Comparison of ENCODE assay signal across 1 cellular context in the genomic region with DNA sequence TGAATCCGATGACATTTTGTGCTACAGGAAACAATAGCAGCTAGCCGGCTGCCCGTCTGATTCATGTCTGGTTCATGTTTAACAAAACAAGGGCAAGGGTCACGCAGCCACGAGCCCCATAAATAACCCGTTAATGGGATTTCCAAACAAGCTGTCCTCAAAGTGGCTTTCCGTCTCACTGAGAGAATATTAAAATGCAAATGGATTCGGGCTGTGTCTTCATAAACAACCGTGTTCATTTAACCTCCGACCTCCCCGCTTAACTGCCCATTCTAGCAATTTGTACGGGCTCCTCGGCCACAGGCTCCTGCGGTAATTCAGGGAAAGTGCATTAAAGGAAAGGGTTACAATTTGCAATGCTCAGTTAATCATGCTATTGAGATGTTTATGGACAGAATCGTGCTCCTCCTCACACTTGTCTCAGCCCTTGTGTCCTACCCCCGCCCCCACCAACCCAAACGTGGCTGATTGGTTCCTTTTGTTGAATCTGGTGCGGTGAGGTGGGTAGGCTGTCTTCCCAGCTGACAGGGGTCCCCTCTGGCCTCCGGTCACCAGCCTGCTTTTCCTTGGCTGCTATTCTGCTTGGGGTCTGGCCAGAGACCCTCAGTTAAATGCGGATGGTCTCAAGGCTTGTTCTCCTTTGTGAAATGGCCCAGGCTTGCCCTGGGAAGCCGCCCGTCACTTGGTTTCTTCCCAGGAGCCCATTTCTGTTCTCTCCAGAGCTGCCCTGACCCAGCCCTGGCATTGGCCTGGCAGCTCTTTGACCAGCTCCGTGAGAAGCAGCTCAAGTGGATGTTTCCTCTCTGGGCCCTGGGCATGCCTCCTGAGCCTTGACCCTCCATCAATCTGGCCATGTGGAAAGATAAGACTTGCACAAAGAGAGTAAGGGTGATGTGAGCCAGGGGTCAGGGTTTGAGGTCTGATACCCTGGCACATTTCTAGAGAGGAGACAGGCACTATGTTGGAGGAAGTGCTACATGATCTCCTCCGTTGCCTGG.
TF ChIP-seq lines count a peak whose summit lies in the region.

No MANE protein-coding gene starts in this region.

TF ChIP-seq in HepG2, 621 proteins besides CTCF, POLR2A, EP300 and RAD21 (continued from another document and continues in another):
- peak; percentile 59; the same call in 1 of the 2 replicates for TF ChIP-seq RARA (CRISPR knock-in tag; IDR thresholded peaks at IDR 0.05)
- no peak for TF ChIP-seq ZNF776 (CRISPR knock-in tag; IDR thresholded peaks at IDR 0.05)
- TF ChIP-seq SP4 (CRISPR knock-in tag; IDR thresholded peaks at IDR 0.05), result no peak
- TF ChIP-seq, protein P1, sequence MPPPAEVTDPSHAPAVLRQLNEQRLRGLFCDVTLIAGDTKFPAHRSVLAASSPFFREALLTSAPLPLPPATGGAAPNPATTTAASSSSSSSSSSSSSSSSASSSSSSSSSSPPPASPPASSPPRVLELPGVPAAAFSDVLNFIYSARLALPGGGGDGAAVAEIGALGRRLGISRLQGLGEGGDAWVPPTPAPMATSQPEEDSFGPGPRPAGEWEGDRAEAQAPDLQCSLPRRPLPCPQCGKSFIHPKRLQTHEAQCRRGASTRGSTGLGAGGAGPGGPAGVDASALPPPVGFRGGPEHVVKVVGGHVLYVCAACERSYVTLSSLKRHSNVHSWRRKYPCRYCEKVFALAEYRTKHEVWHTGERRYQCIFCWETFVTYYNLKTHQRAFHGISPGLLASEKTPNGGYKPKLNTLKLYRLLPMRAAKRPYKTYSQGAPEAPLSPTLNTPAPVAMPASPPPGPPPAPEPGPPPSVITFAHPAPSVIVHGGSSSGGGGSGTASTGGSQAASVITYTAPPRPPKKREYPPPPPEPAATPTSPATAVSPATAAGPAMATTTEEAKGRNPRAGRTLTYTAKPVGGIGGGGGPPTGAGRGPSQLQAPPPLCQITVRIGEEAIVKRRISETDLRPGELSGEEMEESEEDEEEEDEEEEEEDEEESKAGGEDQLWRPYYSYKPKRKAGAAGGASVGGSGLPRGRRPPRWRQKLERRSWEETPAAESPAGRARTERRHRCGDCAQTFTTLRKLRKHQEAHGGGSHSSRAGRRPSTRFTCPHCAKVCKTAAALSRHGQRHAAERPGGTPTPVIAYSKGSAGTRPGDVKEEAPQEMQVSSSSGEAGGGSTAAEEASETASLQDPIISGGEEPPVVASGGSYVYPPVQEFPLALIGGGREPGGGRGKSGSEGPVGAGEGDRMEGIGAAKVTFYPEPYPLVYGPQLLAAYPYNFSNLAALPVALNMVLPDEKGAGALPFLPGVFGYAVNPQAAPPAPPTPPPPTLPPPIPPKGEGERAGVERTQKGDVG (CRISPR knock-in tag; IDR thresholded peaks at IDR 0.05; ENCODE audit: borderline replicate concordance), result no peak
- no peak for TF ChIP-seq BHLHE40 (IDR thresholded peaks at IDR 0.05; ENCODE audit: low read length)
- TF ChIP-seq ZNF788 (CRISPR knock-in tag; IDR thresholded peaks at IDR 0.05; ENCODE audit: borderline replicate concordance), result no peak
- TF ChIP-seq CBX2 (IDR thresholded peaks at IDR 0.05; ENCODE audit: low read depth, low read length), result no peak
- TF ChIP-seq CBX2 (CRISPR knock-in tag; IDR thresholded peaks at IDR 0.05; ENCODE audit: low read depth), result no peak
- TF ChIP-seq HDAC2 (CRISPR knock-in tag; IDR thresholded peaks at IDR 0.05), result no peak
- TF ChIP-seq FLYWCH1 (CRISPR knock-in tag; IDR thresholded peaks at IDR 0.05), result no peak
- TF ChIP-seq SMAD9 (CRISPR knock-in tag; IDR thresholded peaks at IDR 0.05), result no peak
- TF ChIP-seq, protein P2, sequence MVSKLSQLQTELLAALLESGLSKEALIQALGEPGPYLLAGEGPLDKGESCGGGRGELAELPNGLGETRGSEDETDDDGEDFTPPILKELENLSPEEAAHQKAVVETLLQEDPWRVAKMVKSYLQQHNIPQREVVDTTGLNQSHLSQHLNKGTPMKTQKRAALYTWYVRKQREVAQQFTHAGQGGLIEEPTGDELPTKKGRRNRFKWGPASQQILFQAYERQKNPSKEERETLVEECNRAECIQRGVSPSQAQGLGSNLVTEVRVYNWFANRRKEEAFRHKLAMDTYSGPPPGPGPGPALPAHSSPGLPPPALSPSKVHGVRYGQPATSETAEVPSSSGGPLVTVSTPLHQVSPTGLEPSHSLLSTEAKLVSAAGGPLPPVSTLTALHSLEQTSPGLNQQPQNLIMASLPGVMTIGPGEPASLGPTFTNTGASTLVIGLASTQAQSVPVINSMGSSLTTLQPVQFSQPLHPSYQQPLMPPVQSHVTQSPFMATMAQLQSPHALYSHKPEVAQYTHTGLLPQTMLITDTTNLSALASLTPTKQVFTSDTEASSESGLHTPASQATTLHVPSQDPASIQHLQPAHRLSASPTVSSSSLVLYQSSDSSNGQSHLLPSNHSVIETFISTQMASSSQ (IDR thresholded peaks at IDR 0.05; ENCODE audit: low read depth), result peak; percentile 70; the same call in 1 of the 2 replicates
- TF ChIP-seq, protein P2 (CRISPR knock-in tag; IDR thresholded peaks at IDR 0.05; ENCODE audit: borderline replicate concordance), result no peak; the same call in 1 of the 2 replicates
- no peak for TF ChIP-seq HNRNPK (IDR thresholded peaks at IDR 0.05; ENCODE audit: low read depth, low read length, poor library complexity, severe bottlenecking)
- no peak for TF ChIP-seq TOPORS (CRISPR knock-in tag; IDR thresholded peaks at IDR 0.05)
- TF ChIP-seq ZNF563 (CRISPR knock-in tag; IDR thresholded peaks at IDR 0.05), result no peak
- no peak for TF ChIP-seq ZNF3 (CRISPR knock-in tag; IDR thresholded peaks at IDR 0.05)
- no peak for TF ChIP-seq ATRX (CRISPR knock-in tag; IDR thresholded peaks at IDR 0.05; ENCODE audit: borderline replicate concordance)
- TF ChIP-seq DNMT1 (CRISPR knock-in tag; IDR thresholded peaks at IDR 0.05), result no peak
- TF ChIP-seq, protein P3, sequence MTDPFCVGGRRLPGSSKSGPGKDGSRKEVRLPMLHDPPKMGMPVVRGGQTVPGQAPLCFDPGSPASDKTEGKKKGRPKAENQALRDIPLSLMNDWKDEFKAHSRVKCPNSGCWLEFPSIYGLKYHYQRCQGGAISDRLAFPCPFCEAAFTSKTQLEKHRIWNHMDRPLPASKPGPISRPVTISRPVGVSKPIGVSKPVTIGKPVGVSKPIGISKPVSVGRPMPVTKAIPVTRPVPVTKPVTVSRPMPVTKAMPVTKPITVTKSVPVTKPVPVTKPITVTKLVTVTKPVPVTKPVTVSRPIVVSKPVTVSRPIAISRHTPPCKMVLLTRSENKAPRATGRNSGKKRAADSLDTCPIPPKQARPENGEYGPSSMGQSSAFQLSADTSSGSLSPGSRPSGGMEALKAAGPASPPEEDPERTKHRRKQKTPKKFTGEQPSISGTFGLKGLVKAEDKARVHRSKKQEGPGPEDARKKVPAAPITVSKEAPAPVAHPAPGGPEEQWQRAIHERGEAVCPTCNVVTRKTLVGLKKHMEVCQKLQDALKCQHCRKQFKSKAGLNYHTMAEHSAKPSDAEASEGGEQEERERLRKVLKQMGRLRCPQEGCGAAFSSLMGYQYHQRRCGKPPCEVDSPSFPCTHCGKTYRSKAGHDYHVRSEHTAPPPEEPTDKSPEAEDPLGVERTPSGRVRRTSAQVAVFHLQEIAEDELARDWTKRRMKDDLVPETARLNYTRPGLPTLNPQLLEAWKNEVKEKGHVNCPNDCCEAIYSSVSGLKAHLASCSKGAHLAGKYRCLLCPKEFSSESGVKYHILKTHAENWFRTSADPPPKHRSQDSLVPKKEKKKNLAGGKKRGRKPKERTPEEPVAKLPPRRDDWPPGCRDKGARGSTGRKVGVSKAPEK (CRISPR knock-in tag; IDR thresholded peaks at IDR 0.05; ENCODE audit: borderline replicate concordance), result peak; percentile 38; the same call in 1 of the 2 replicates
- TF ChIP-seq GABPB1 (CRISPR knock-in tag; IDR thresholded peaks at IDR 0.05), result no peak
- TF ChIP-seq, protein P4, sequence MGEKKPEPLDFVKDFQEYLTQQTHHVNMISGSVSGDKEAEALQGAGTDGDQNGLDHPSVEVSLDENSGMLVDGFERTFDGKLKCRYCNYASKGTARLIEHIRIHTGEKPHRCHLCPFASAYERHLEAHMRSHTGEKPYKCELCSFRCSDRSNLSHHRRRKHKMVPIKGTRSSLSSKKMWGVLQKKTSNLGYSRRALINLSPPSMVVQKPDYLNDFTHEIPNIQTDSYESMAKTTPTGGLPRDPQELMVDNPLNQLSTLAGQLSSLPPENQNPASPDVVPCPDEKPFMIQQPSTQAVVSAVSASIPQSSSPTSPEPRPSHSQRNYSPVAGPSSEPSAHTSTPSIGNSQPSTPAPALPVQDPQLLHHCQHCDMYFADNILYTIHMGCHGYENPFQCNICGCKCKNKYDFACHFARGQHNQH (CRISPR knock-in tag; IDR thresholded peaks at IDR 0.05), result no peak
- TF ChIP-seq ZNF263 (CRISPR knock-in tag; IDR thresholded peaks at IDR 0.05), result no peak
- TF ChIP-seq TBL1XR1 (IDR thresholded peaks at IDR 0.05; ENCODE audit: borderline replicate concordance, low read length, partially characterized antibody), result no peak
- TF ChIP-seq CREB1 (IDR thresholded peaks at IDR 0.05), result no peak
- TF ChIP-seq CREB1 (CRISPR knock-in tag; IDR thresholded peaks at IDR 0.05), result no peak
- no peak for TF ChIP-seq ZFP36L2 (CRISPR knock-in tag; IDR thresholded peaks at IDR 0.05)
- 0 out of 2 replicates have a peak, but pooled peaks have one; percentile 24 for TF ChIP-seq RFXAP (CRISPR knock-in tag; IDR thresholded peaks at IDR 0.05; ENCODE audit: borderline replicate concordance)
- TF ChIP-seq, protein P5, sequence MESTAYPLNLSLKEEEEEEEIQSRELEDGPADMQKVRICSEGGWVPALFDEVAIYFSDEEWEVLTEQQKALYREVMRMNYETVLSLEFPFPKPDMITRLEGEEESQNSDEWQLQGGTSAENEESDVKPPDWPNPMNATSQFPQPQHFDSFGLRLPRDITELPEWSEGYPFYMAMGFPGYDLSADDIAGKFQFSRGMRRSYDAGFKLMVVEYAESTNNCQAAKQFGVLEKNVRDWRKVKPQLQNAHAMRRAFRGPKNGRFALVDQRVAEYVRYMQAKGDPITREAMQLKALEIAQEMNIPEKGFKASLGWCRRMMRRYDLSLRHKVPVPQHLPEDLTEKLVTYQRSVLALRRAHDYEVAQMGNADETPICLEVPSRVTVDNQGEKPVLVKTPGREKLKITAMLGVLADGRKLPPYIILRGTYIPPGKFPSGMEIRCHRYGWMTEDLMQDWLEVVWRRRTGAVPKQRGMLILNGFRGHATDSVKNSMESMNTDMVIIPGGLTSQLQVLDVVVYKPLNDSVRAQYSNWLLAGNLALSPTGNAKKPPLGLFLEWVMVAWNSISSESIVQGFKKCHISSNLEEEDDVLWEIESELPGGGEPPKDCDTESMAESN (CRISPR knock-in tag; conservative IDR thresholded peaks at IDR 0.05), result no peak
- TF ChIP-seq, protein P6, sequence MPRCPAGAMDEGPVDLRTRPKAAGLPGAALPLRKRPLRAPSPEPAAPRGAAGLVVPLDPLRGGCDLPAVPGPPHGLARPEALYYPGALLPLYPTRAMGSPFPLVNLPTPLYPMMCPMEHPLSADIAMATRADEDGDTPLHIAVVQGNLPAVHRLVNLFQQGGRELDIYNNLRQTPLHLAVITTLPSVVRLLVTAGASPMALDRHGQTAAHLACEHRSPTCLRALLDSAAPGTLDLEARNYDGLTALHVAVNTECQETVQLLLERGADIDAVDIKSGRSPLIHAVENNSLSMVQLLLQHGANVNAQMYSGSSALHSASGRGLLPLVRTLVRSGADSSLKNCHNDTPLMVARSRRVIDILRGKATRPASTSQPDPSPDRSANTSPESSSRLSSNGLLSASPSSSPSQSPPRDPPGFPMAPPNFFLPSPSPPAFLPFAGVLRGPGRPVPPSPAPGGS (CRISPR knock-in tag; IDR thresholded peaks at IDR 0.05), result no peak
- no peak for TF ChIP-seq KDM5B (CRISPR knock-in tag; IDR thresholded peaks at IDR 0.05; ENCODE audit: borderline replicate concordance)
- TF ChIP-seq, protein P7, sequence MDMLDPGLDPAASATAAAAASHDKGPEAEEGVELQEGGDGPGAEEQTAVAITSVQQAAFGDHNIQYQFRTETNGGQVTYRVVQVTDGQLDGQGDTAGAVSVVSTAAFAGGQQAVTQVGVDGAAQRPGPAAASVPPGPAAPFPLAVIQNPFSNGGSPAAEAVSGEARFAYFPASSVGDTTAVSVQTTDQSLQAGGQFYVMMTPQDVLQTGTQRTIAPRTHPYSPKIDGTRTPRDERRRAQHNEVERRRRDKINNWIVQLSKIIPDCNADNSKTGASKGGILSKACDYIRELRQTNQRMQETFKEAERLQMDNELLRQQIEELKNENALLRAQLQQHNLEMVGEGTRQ (IDR thresholded peaks at IDR 0.05; ENCODE audit: low read depth, low read length), result no peak
- TF ChIP-seq, protein P7 (CRISPR knock-in tag; IDR thresholded peaks at IDR 0.05; ENCODE audit: borderline replicate concordance), result no peak
- no peak for TF ChIP-seq ZSCAN22 (CRISPR knock-in tag; IDR thresholded peaks at IDR 0.05)
- no peak for TF ChIP-seq SMYD3 (CRISPR knock-in tag; IDR thresholded peaks at IDR 0.05)
- TF ChIP-seq, protein P8, sequence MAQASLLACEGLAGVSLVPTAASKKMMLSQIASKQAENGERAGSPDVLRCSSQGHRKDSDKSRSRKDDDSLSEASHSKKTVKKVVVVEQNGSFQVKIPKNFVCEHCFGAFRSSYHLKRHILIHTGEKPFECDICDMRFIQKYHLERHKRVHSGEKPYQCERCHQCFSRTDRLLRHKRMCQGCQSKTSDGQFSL (CRISPR knock-in tag; IDR thresholded peaks at IDR 0.05), result no peak
- no peak for TF ChIP-seq MAFK (conservative IDR thresholded peaks at IDR 0.05 in 1 of 2, IDR thresholded peaks at IDR 0.05 in 1 of 2; ENCODE audit: low read length in 2 of 2)
- TF ChIP-seq CEBPB (IDR thresholded peaks at IDR 0.05; ENCODE audit: borderline replicate concordance, low read depth, low read length), result no peak
- no peak for TF ChIP-seq ZNF101 (CRISPR knock-in tag; IDR thresholded peaks at IDR 0.05; ENCODE audit: borderline replicate concordance, low read depth)
- TF ChIP-seq ZNF333 (CRISPR knock-in tag; IDR thresholded peaks at IDR 0.05; ENCODE audit: borderline replicate concordance), result no peak
